8 cellular contexts compared by ENCODE assay signal in genomic region chr5:759111-759741, GRCh38. TPM values are rescaled to one million over a fixed set of nuclear protein-coding genes. Genes with fewer than 3 reads are reported as not detected.
DNase-seq lines count a peak whose midpoint lies in the region; ATAC-seq and TF ChIP-seq lines count a peak whose summit lies in the region.

No MANE protein-coding gene starts in this region.

- H3K9ac ChIP-seq in mesendoderm (ENCODE audit: low read length), result no peak overlapping the region

- no peak for TF ChIP-seq CTCF in brain (conservative IDR thresholded peaks at IDR 0.05)

- H3K27me3 Mint-ChIP-seq in brain, result no peaks in the 10 kb centered on the region

- H3K4me3 Mint-ChIP-seq in brain, result peak overlapping the region in 1 of 5 experiments; percentile 57

- H3K36me3 ChIP-seq in mesendoderm (ENCODE audit: control insufficient read depth, insufficient read depth, low read length), result no peaks in the 10 kb centered on the region

- no peaks in the 10 kb centered on the region for H3K4me1 ChIP-seq in mesendoderm (ENCODE audit: control insufficient read depth, low read depth, low read length)

- peak; percentile 40 for DNase-seq in Ammon's horn (ENCODE audit: low spot score)
- DNase-seq in NCI-H510A (lab: John Stamatoyannopoulos, UW), result peak; percentile 92
- DNase-seq in mesendoderm, result peak; percentile 83
- no peak for DNase-seq in GF-D8 (lab: John Stamatoyannopoulos, UW)
- no peak for DNase-seq in dedifferentiated amniotic fluid mesenchymal stem cell (ENCODE audit: extremely low spot score)

- H3K4ac ChIP-seq in mesendoderm (ENCODE audit: low read depth, low read length), result no peak overlapping the region

- H3K56ac ChIP-seq in mesendoderm (ENCODE audit: low read length), result no peak overlapping the region

- H3K27me3 ChIP-seq in mesendoderm (ENCODE audit: insufficient read depth, low read length, poor library complexity), result no peaks in the 10 kb centered on the region

- no peak overlapping the region for H2BK120ac ChIP-seq in mesendoderm (ENCODE audit: low read depth, low read length)

- H3K27ac ChIP-seq in mesendoderm (ENCODE audit: low read depth, low read length), result no peak overlapping the region

- no peak overlapping the region for H2AK5ac ChIP-seq in mesendoderm (ENCODE audit: low read length)

- H3K79me1 ChIP-seq in mesendoderm (ENCODE audit: low read length), result no peaks in the 10 kb centered on the region

- no CpG with 5 or more reads among the region's 33 CpGs for WGBS in mesendoderm (ENCODE audit: extremely low coverage, insufficient coverage, low lambda C conversion rate)

- H4K8ac ChIP-seq in mesendoderm (ENCODE audit: low read depth, low read length), result no peak overlapping the region

- no peaks in the 10 kb centered on the region for H3K9me3 Mint-ChIP-seq in brain

- ATAC-seq in HG03095 (IDR thresholded peaks at IDR 0.05; ENCODE audit: unreplicated experiment) (no peak), GM18861 (IDR thresholded peaks at IDR 0.05; ENCODE audit: unreplicated experiment) (no peak)

- no peak overlapping the region for H2BK15ac ChIP-seq in mesendoderm (replicated peaks; ENCODE audit: low read depth)

- H3K23ac ChIP-seq in mesendoderm (ENCODE audit: low read length), result no peak overlapping the region

- no peak overlapping the region for H4K5ac ChIP-seq in mesendoderm (ENCODE audit: low read length)

- H3K4me1 Mint-ChIP-seq in brain, result peaks cover 27% of the 10 kb centered on the region

- H3K79me2 ChIP-seq in mesendoderm (ENCODE audit: control insufficient read depth, insufficient read depth, low read length), result no peaks in the 10 kb centered on the region

- H3K36me3 Mint-ChIP-seq in brain, result peaks cover 26% of the 10 kb centered on the region

- no peak overlapping the region for H3K4me3 ChIP-seq in mesendoderm (ENCODE audit: low read length)

- no peak overlapping the region for H3K4me2 ChIP-seq in mesendoderm (ENCODE audit: low read length)

- no peak overlapping the region for H3K18ac ChIP-seq in mesendoderm (ENCODE audit: low read length)

- peak overlapping the region in 4 of 5 experiments; percentile 13 to 94 (median 58) for H3K27ac Mint-ChIP-seq in brain

- H2BK5ac ChIP-seq in mesendoderm (ENCODE audit: low read length), result no peak overlapping the region

RNA-seq across cellular contexts. Expression of gene ZDHHC11B, which starts 25.3 kb away (rescaled TPM):
- 5.1 TPM for polyA plus RNA-seq in brain (ENCODE audit: insufficient read depth, low read depth, low replicate concordance)
- 0.10 TPM for polyA plus RNA-seq in mesendoderm (2013, experiment 1 of 2)
- polyA plus RNA-seq in mesendoderm (2013, experiment 2 of 2), result 0.17 TPM

Comparison
In these comparisons a context has a peak if more than half of its experiments do, and no peak if none do; other contexts are left out.
1. DNase-seq: peak in Ammon's horn (single experiment), NCI-H510A (single experiment) and mesendoderm (single experiment); none in GF-D8 (single experiment) and dedifferentiated amniotic fluid mesenchymal stem cell (single experiment).